16 cellular contexts compared by ENCODE assay signal in the genomic region with DNA sequence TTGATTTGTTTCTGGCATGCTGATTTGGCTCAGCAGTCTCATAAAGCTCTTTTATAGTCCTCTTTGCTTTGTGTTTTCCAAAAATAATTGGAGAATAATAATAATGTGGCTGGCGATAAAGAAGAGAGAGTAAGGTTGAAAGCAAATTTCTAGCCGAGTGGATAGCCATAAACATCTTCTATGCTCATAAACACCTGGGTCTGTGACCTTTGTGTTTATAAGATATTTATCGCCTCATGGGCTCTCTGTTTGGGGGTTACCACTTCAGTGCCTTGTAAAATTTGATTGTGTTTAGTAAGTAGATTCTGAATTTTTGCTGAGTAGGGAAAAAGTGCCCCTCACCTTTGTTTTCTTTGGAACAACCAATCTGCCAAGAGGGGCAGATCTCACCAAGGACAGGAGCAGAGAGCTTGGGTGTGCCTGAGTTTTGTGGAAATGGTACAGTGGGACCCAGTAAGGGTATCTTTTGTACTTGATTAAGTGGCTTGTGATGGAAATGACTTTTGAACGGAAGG.
DNase-seq lines count a peak whose midpoint lies in the region; ATAC-seq, FAIRE-seq and TF ChIP-seq lines count a peak whose summit lies in the region.
"Had no signal": no experiment of that assay in that cellular context is flagged by ENCODE, and none has a peak within 500 bp of the region (broad histone marks: within the 10 kb centered on the region; RNA-seq: fewer than 3 reads in every experiment).

No MANE protein-coding gene starts in this region.

- no peak overlapping the region for H3K27ac ChIP-seq in HepG2 (ENCODE audit: extremely low read length, insufficient read depth, low read length)
- H3K27ac ChIP-seq in right lobe of liver: no peak overlapping the region
- no peak overlapping the region for H3K27ac ChIP-seq in K562 (ENCODE audit: extremely low read depth, low read depth, low read length)
- no peak overlapping the region for H3K27ac ChIP-seq in left lung
- H3K27ac ChIP-seq in CD8-positive, alpha-beta T cell (ENCODE audit: low read depth, low read length): no peak overlapping the region
- H3K27ac ChIP-seq: 22Rv1, BLaER1 had no signal

- intact Hi-C loops in HepG2 (cut with micrococcal nuclease; ENCODE audit: unreplicated experiment) (no loop called here), right lobe of liver (cut with DNase I) (no loop called here), K562 (cut with micrococcal nuclease) (no loop called here), left lung (cut with DNase I) (no loop called here)
- intact Hi-C loops in CD8-positive, alpha-beta T cell (cut with DNase I, micrococcal nuclease): no loop called here

- peaks cover 3% of the 10 kb centered on the region for H3K4me1 Mint-ChIP-seq in CD8-positive, alpha-beta T cell (ENCODE audit: low read depth)

- H3K9ac ChIP-seq in HepG2 (ENCODE audit: insufficient read depth, low read depth, low read length) (no peak overlapping the region), K562 (ENCODE audit: insufficient read depth in 1 of 2, low read depth in 2 of 2, low read length in 2 of 2) (no peak overlapping the region)
- H3K9ac ChIP-seq: BLaER1 had no signal

- WGBS in HepG2 (ENCODE audit: low lambda C conversion rate): 30% methylated on average over 4 of the region's 4 CpGs
- 72% methylated on average over 4 of the region's 4 CpGs for WGBS in right lobe of liver (ENCODE audit: insufficient coverage, low coverage, low lambda C conversion rate, missing lambda C conversion rate)
- 0% methylated on average over 4 of the region's 4 CpGs for WGBS in K562 (ENCODE audit: insufficient coverage, low coverage, missing lambda C conversion rate)

- ATAC-seq in HepG2 (no peak), right lobe of liver (no peak), K562 (no peak), left lung (peak; percentile 16), HG02870 (IDR thresholded peaks at IDR 0.05; ENCODE audit: unreplicated experiment) (no peak)
- no peak for ATAC-seq in CD8-positive, alpha-beta T cell

- H3K36me3 Mint-ChIP-seq in CD8-positive, alpha-beta T cell: no peaks in the 10 kb centered on the region

- FAIRE-seq in HepG2 (lab: Jason Lieb, UNC) (no peak), K562 (lab: Jason Lieb, UNC) (no peak)
- FAIRE-seq: GM19239 had no signal

- TF ChIP-seq EP300 in HepG2 (IDR thresholded peaks at IDR 0.05; ENCODE audit: low read depth in 2 of 2, low read length in 2 of 2): no peak
- TF ChIP-seq EP300 in HepG2 (CRISPR knock-in tag; IDR thresholded peaks at IDR 0.05; ENCODE audit: borderline replicate concordance): no peak
- TF ChIP-seq EP300 in K562 (IDR thresholded peaks at IDR 0.05; ENCODE audit: low read length): no peak

- H3K4me1 ChIP-seq in HepG2 (ENCODE audit: insufficient read depth, low read length) (no peaks in the 10 kb centered on the region), right lobe of liver (no peaks in the 10 kb centered on the region), K562 (replicated peaks in 1 of 2; ENCODE audit: control insufficient read depth in 2 of 2, insufficient read depth in 2 of 2, low read length in 2 of 2) (no peaks in the 10 kb centered on the region), left lung (peaks cover 2 to 8% of the 10 kb centered on the region in 2 donors)
- H3K4me1 ChIP-seq in CD8-positive, alpha-beta T cell (ENCODE audit: insufficient read depth, low read length): no peaks in the 10 kb centered on the region

- no peak for TF ChIP-seq POLR2A in HepG2 (IDR thresholded peaks at IDR 0.05; ENCODE audit: insufficient read depth in 1 of 2, low read depth in 2 of 2, low read length in 2 of 2)
- no peak for TF ChIP-seq POLR2A in right lobe of liver (IDR thresholded peaks at IDR 0.05)
- no peak for TF ChIP-seq POLR2A in K562 (conservative IDR thresholded peaks at IDR 0.05)

- H3K36me3 ChIP-seq in HepG2 (replicated peaks in 1 of 2; ENCODE audit: control insufficient read depth in 1 of 2, insufficient read depth in 2 of 2, low read length in 2 of 2) (no peaks in the 10 kb centered on the region), right lobe of liver (no peaks in the 10 kb centered on the region), K562 (ENCODE audit: control insufficient read depth, insufficient read depth, low read length) (no peaks in the 10 kb centered on the region), left lung (no peaks in the 10 kb centered on the region)
- no peaks in the 10 kb centered on the region for H3K36me3 ChIP-seq in CD8-positive, alpha-beta T cell (ENCODE audit: insufficient read depth, low read length)
- H3K36me3 ChIP-seq: HAP-1 had no signal

- H3K27ac Mint-ChIP-seq in CD8-positive, alpha-beta T cell: no peak overlapping the region
- H3K27ac Mint-ChIP-seq: HFFc6 had no signal

- H2AFZ ChIP-seq in HepG2 (ENCODE audit: low read length) (no peak overlapping the region), K562 (ENCODE audit: low read depth, low read length) (no peak overlapping the region)

- H3K9me3 ChIP-seq in HepG2 (ENCODE audit: low read length): no peaks in the 10 kb centered on the region
- H3K9me3 ChIP-seq in right lobe of liver: no peaks in the 10 kb centered on the region
- no peaks in the 10 kb centered on the region for H3K9me3 ChIP-seq in K562 (replicated peaks; ENCODE audit: control insufficient read depth, insufficient read depth, low read depth, low read length)
- H3K9me3 ChIP-seq in left lung: no peaks in the 10 kb centered on the region
- no peaks in the 10 kb centered on the region for H3K9me3 ChIP-seq in CD8-positive, alpha-beta T cell (ENCODE audit: low read length)
- H3K9me3 ChIP-seq: HAP-1 had no signal

- no peak for TF ChIP-seq CTCF in HepG2 (CRISPR knock-in tag; IDR thresholded peaks at IDR 0.05)
- no peak for TF ChIP-seq CTCF in right lobe of liver (IDR thresholded peaks at IDR 0.05)
- no peak for TF ChIP-seq CTCF in K562 (IDR thresholded peaks at IDR 0.05 in 2 of 3, conservative IDR thresholded peaks at IDR 0.05 in 1 of 3; ENCODE audit: insufficient read depth in 2 of 3, low read depth in 1 of 3, low read length in 3 of 3)
- no peak for TF ChIP-seq CTCF in left lung (IDR thresholded peaks at IDR 0.05)
- TF ChIP-seq CTCF in CD8-positive, alpha-beta T cell (IDR thresholded peaks at IDR 0.05): no peak

- CTCF ChIA-PET in HepG2 (lab: Yijun Ruan, JAX; ENCODE audit: low intra/inter-chr PET ratio, low total read pairs) (no interaction called here), K562 (lab: Yijun Ruan, JAX; ENCODE audit: low intra/inter-chr PET ratio) (no interaction called here)
- CTCF ChIA-PET in CD8-positive, alpha-beta T cell (lab: Charles Lee): interaction anchor here (0.9 kb wide), 1 partner anchor 11 kb away, joined by 4 read pairs; no protein-coding TSS in a partner anchor

- in situ Hi-C loops in HepG2 (cut with HindIII; ENCODE audit: extremely low pct_ligation_motif_present, low pct_unique_long_range_greater_than_20kb) (no loop called here), K562 (cut with MboI) (no loop called here)

- H3K79me2 ChIP-seq in HepG2 (ENCODE audit: insufficient read depth, low read length) (no peaks in the 10 kb centered on the region), K562 (ENCODE audit: control insufficient read depth, insufficient read depth, low read length) (no peaks in the 10 kb centered on the region)

- H3K4me2 ChIP-seq in HepG2 (ENCODE audit: low read depth, low read length): no peak overlapping the region
- H3K4me2 ChIP-seq in K562 (ENCODE audit: insufficient read depth, low read length): no peak overlapping the region
- H3K4me2 ChIP-seq: BLaER1 had no signal

- H3K27me3 Mint-ChIP-seq in CD8-positive, alpha-beta T cell (ENCODE audit: low read depth): no peaks in the 10 kb centered on the region

- TF ChIP-seq RAD21 in HepG2 (CRISPR knock-in tag; IDR thresholded peaks at IDR 0.05): no peak
- no peak for TF ChIP-seq RAD21 in K562 (CRISPR knock-in tag; conservative IDR thresholded peaks at IDR 0.05 in 1 of 2, IDR thresholded peaks at IDR 0.05 in 1 of 2)

- H3K4me3 ChIP-seq in HepG2 (replicated peaks in 1 of 3; ENCODE audit: insufficient read depth in 1 of 3, low read depth in 2 of 3, low read length in 3 of 3) (no peak overlapping the region), right lobe of liver (no peak overlapping the region), K562 (no peak overlapping the region), left lung (no peak overlapping the region)
- no peak overlapping the region for H3K4me3 ChIP-seq in CD8-positive, alpha-beta T cell (ENCODE audit: low read depth, low read length)
- H3K4me3 ChIP-seq: BLaER1, HAP-1 had no signal

- H3K27me3 ChIP-seq in HepG2 (ENCODE audit: control insufficient read depth in 1 of 2, insufficient read depth in 2 of 2, low read length in 2 of 2): no peaks in the 10 kb centered on the region
- no peaks in the 10 kb centered on the region for H3K27me3 ChIP-seq in right lobe of liver
- H3K27me3 ChIP-seq in K562 (ENCODE audit: control insufficient read depth in 2 of 2, insufficient read depth in 2 of 2, low read length in 2 of 2): peaks cover 0 to 3% of the 10 kb centered on the region in 2 experiments; a peak in 1 of 5 replicates
- H3K27me3 ChIP-seq in left lung: no peaks in the 10 kb centered on the region
- H3K27me3 ChIP-seq in CD8-positive, alpha-beta T cell (ENCODE audit: insufficient read depth, low read length): no peaks in the 10 kb centered on the region
- H3K27me3 ChIP-seq: BLaER1 had no signal

- no peak overlapping the region for H3K4me3 Mint-ChIP-seq in CD8-positive, alpha-beta T cell
- H3K4me3 Mint-ChIP-seq: HFFc6 had no signal

- H3K9me3 Mint-ChIP-seq in CD8-positive, alpha-beta T cell: no peaks in the 10 kb centered on the region

- POLR2A ChIA-PET in HepG2 (lab: Yijun Ruan, JAX) (no interaction called here), K562 (lab: Yijun Ruan, JAX) (interaction anchor here (0.6 to 1.8 kb wide), 3 partner anchors 12 to 755 kb away, joined by 3 to 4 read pairs (median 3); no protein-coding TSS in a partner anchor)
- POLR2A ChIA-PET in CD8-positive, alpha-beta T cell (lab: Charles Lee): no interaction called here

- DNase-seq in HepG2 (ENCODE audit: low spot score) (no peak), right lobe of liver (no peak), K562 (ENCODE audit: extremely low read depth in 1 of 4, low spot score in 3 of 4) (no peak), left lung (no peak), hepatic stellate cell (ENCODE audit: low spot score) (no peak)
- no peak for DNase-seq in CD8-positive, alpha-beta T cell
- DNase-seq: AML-193, DMS53, GF-D8, GOT3, HFFc6 had no signal

- no TSS peak for BruUV-seq in HepG2 (replicated peaks; lab: Mats Ljungman, UMichigan)
- BruUV-seq in K562 (replicated peaks; lab: Mats Ljungman, UMichigan): no TSS peak

- no peaks in the 10 kb centered on the region for H3K9me1 ChIP-seq in K562 (ENCODE audit: control insufficient read depth, insufficient read depth, low read length)

- H4K20me1 ChIP-seq in HepG2 (ENCODE audit: insufficient read depth, low read length) (no peaks in the 10 kb centered on the region), K562 (replicated peaks; ENCODE audit: control insufficient read depth, insufficient read depth, low read length) (no peaks in the 10 kb centered on the region)

TF ChIP-seq in K562, 482 proteins besides CTCF, POLR2A, EP300 and RAD21 (continues in another document):
- TF ChIP-seq MAFK (IDR thresholded peaks at IDR 0.05; ENCODE audit: low read length) (peak; percentile 70), ZNF316 (IDR thresholded peaks at IDR 0.05) (peak; percentile 72), ATF1 (CRISPR knock-in tag; IDR thresholded peaks at IDR 0.05) (no peak), ATF1 (tag; IDR thresholded peaks at IDR 0.05) (no peak), CHCHD3 (CRISPR knock-in tag; IDR thresholded peaks at IDR 0.05) (no peak), ILF3 (IDR thresholded peaks at IDR 0.05; ENCODE audit: borderline replicate concordance) (no peak)
